ENCODE assay signal across 1 cellular context in the genomic region with DNA sequence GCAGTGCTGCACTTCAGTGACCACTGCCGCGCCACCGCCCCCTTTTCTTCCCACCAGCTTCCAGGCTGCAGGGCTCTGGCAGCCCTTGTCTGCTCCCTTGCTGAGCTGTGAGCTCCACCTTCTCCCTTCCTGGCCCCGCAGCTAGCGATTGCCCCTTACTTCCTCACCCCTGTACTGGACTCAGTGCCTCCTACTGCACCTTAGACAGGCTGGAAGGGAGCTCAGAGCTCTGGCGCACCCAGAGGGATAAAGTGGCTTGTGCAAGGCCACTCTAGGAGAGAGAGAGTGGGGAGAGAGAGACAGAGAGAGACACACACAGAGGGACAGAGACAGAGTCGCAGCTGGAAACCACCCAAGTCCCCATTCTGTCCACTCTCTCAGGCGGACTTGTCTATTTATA.
TF ChIP-seq lines count a peak whose summit lies in the region.

No MANE protein-coding gene starts in this region.

TF ChIP-seq in H1, 55 proteins besides CTCF, POLR2A, EP300 and RAD21 (continued from another document):
- TF ChIP-seq CTBP2 (IDR thresholded peaks at IDR 0.05; ENCODE audit: borderline replicate concordance, insufficient read depth, insufficient read length, low read length), result peak; percentile 32
- TF ChIP-seq HDAC2 (IDR thresholded peaks at IDR 0.05; ENCODE audit: borderline replicate concordance in 1 of 2, low read depth in 2 of 2, low read length in 2 of 2), result no peak
- TF ChIP-seq, protein P1, sequence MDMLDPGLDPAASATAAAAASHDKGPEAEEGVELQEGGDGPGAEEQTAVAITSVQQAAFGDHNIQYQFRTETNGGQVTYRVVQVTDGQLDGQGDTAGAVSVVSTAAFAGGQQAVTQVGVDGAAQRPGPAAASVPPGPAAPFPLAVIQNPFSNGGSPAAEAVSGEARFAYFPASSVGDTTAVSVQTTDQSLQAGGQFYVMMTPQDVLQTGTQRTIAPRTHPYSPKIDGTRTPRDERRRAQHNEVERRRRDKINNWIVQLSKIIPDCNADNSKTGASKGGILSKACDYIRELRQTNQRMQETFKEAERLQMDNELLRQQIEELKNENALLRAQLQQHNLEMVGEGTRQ (IDR thresholded peaks at IDR 0.05; ENCODE audit: low read length), result no peak
